In genomic region chr3:64463981-64464380, GRCh38 we compare ENCODE assay signal across 15 cellular contexts.
A peak's percentile ranks its signal among the peaks of the same experiment; 100 is the strongest.
DNase-seq lines count a peak whose midpoint lies in the region.
"Had no signal": no experiment of that assay in that cellular context is flagged by ENCODE, and none has a peak within 500 bp of the region (broad histone marks: within the 10 kb centered on the region; RNA-seq: fewer than 3 reads in every experiment).

No MANE protein-coding gene starts in this region.

- no peak overlapping the region for H3K4me3 Mint-ChIP-seq in immature natural killer cell
- H3K4me3 Mint-ChIP-seq: CD4-positive, CD25-positive, alpha-beta regulatory T cell; H9; IgD-negative memory B cell had no signal

- H3K27ac Mint-ChIP-seq in immature natural killer cell: no peak overlapping the region
- H3K27ac Mint-ChIP-seq: IgD-negative memory B cell had no signal

- DNase-seq in NCI-H146 (lab: John Stamatoyannopoulos, UW) (peak; percentile 72), SK-MEL-5 (ENCODE audit: low read depth, low spot score) (peak; percentile 51), globus pallidus (ENCODE audit: low spot score) (peak; percentile 92), pons (ENCODE audit: low spot score) (peak; percentile 97), immature natural killer cell (no peak), amniotic stem cell (lab: John Stamatoyannopoulos, UW) (no peak), NCI-H1048 (lab: John Stamatoyannopoulos, UW) (no peak)
- DNase-seq: Kasumi-1, NCI-H1105 treated with DMSO at 0.1 percent for 48 hours, NCI-H2029, NCI-H226, SW 1271 had no signal

- peaks cover 0 to 2% (median 2%) of the 10 kb centered on the region in 3 donors for H3K27me3 Mint-ChIP-seq in immature natural killer cell (ENCODE audit: low read depth in 3 of 3)
- H3K27me3 Mint-ChIP-seq: CD4-positive, CD25-positive, alpha-beta regulatory T cell had no signal

- H3K4me1 Mint-ChIP-seq in immature natural killer cell: peaks cover 2 to 6% of the 10 kb centered on the region in 2 donors

- no peaks in the 10 kb centered on the region for H3K36me3 Mint-ChIP-seq in immature natural killer cell
- H3K36me3 Mint-ChIP-seq: CD4-positive, CD25-positive, alpha-beta regulatory T cell; IgD-negative memory B cell had no signal

- peaks cover 0 to 11% (median under 1%) of the 10 kb centered on the region in 6 donors for H3K9me3 Mint-ChIP-seq in immature natural killer cell
- H3K9me3 Mint-ChIP-seq: H9, IgD-negative memory B cell had no signal

- in situ Hi-C loops in SK-MEL-5 (cut with HindIII; ENCODE audit: low pct_unique_long_range_greater_than_20kb, low sequenced_read_pairs): no loop called here

Comparison
In these comparisons a context has a peak if more than half of its experiments do, and no peak if none do; other contexts are left out.
1. DNase-seq: peak in NCI-H146 (single experiment), SK-MEL-5 (single experiment), globus pallidus (single experiment) and pons (single experiment); none in immature natural killer cell (0 of 3), amniotic stem cell (single experiment) and NCI-H1048 (single experiment).